1 cellular context compared by ENCODE assay signal in the genomic region with DNA sequence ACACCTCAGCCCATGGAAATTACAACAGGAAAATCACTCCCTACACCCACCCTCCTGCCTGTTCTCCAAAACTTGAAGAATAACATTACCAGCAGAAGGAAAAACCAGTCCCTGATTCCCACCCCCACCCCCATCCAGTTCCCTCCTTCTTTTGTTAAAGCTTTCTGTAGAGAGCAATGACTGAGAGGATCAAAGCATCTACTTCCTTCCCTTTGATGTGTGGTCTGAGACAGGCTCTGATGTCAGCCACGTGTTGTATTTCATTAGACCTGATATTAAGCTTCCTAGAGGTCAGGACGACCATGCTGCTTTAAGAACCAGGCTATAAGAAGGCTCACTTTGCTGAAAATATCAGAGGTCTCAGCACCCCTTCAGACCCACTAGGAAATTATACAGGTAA.
TF ChIP-seq lines count a peak whose summit lies in the region.

No MANE protein-coding gene starts in this region.

TF ChIP-seq in HepG2, 621 proteins besides CTCF, POLR2A, EP300 and RAD21 (continued from another document):
- TF ChIP-seq ZNF281 (CRISPR knock-in tag; IDR thresholded peaks at IDR 0.05; ENCODE audit: borderline replicate concordance) (peak; percentile 37; the same call in 1 of the 2 replicates), BCL6 (CRISPR knock-in tag; IDR thresholded peaks at IDR 0.05) (peak; percentile 30; the same call in 1 of the 2 replicates), TCF7 (IDR thresholded peaks at IDR 0.05; ENCODE audit: low read depth) (peak; percentile 77), ZNF780A (CRISPR knock-in tag; IDR thresholded peaks at IDR 0.05) (no peak), KLF11 (CRISPR knock-in tag; IDR thresholded peaks at IDR 0.05) (no peak), ZBTB4 (CRISPR knock-in tag; IDR thresholded peaks at IDR 0.05; ENCODE audit: borderline replicate concordance) (no peak), SOX5 (CRISPR knock-in tag; IDR thresholded peaks at IDR 0.05; ENCODE audit: borderline replicate concordance) (peak; percentile 40; the same call in 1 of the 2 replicates), ZFP41 (CRISPR knock-in tag; IDR thresholded peaks at IDR 0.05; ENCODE audit: borderline replicate concordance) (no peak), SOX13 (IDR thresholded peaks at IDR 0.05) (no peak), SOX13 (CRISPR knock-in tag; conservative IDR thresholded peaks at IDR 0.05 in 1 of 2, IDR thresholded peaks at IDR 0.05 in 1 of 2) (peak in 1 of 2 experiments; percentile 36; a peak in 1 of 4 replicates), ZNF558 (CRISPR knock-in tag; IDR thresholded peaks at IDR 0.05; ENCODE audit: borderline replicate concordance) (no peak), ZNF598 (CRISPR knock-in tag; IDR thresholded peaks at IDR 0.05; ENCODE audit: borderline replicate concordance) (no peak)
- TF ChIP-seq, protein P1, sequence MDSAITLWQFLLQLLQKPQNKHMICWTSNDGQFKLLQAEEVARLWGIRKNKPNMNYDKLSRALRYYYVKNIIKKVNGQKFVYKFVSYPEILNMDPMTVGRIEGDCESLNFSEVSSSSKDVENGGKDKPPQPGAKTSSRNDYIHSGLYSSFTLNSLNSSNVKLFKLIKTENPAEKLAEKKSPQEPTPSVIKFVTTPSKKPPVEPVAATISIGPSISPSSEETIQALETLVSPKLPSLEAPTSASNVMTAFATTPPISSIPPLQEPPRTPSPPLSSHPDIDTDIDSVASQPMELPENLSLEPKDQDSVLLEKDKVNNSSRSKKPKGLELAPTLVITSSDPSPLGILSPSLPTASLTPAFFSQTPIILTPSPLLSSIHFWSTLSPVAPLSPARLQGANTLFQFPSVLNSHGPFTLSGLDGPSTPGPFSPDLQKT (CRISPR knock-in tag; IDR thresholded peaks at IDR 0.05; ENCODE audit: borderline replicate concordance) = no peak
- TF ChIP-seq, protein P2, sequence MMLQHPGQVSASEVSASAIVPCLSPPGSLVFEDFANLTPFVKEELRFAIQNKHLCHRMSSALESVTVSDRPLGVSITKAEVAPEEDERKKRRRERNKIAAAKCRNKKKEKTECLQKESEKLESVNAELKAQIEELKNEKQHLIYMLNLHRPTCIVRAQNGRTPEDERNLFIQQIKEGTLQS (CRISPR knock-in tag; IDR thresholded peaks at IDR 0.05) = no peak
- TF ChIP-seq, protein P3, sequence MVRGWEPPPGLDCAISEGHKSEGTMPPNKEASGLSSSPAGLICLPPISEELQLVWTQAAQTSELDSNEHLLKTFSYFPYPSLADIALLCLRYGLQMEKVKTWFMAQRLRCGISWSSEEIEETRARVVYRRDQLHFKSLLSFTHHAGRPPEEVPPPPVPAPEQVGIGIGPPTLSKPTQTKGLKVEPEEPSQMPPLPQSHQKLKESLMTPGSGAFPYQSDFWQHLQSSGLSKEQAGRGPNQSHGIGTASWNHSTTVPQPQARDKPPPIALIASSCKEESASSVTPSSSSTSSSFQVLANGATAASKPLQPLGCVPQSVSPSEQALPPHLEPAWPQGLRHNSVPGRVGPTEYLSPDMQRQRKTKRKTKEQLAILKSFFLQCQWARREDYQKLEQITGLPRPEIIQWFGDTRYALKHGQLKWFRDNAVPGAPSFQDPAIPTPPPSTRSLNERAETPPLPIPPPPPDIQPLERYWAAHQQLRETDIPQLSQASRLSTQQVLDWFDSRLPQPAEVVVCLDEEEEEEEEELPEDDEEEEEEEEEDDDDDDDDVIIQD (CRISPR knock-in tag; IDR thresholded peaks at IDR 0.05; ENCODE audit: low read depth) = no peak
- TF ChIP-seq, protein P4, sequence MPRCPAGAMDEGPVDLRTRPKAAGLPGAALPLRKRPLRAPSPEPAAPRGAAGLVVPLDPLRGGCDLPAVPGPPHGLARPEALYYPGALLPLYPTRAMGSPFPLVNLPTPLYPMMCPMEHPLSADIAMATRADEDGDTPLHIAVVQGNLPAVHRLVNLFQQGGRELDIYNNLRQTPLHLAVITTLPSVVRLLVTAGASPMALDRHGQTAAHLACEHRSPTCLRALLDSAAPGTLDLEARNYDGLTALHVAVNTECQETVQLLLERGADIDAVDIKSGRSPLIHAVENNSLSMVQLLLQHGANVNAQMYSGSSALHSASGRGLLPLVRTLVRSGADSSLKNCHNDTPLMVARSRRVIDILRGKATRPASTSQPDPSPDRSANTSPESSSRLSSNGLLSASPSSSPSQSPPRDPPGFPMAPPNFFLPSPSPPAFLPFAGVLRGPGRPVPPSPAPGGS (CRISPR knock-in tag; IDR thresholded peaks at IDR 0.05) = no peak
